12 cellular contexts compared by ENCODE assay signal in the genomic region with DNA sequence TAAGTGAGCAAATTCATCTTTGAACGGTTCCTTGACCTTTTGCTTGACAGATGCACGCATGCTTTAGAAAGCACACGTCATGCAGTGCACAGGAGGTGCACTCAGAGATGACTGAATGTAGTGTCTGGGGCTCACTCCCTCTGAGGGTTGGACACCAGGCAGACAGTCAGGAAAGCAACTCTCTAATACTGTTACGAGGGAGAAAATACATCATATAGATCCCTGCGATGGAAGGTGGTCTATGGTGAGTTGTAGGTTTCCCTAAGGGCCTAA. TPM values are rescaled to one million over a fixed set of nuclear protein-coding genes. Genes with fewer than 3 reads are reported as not detected.
DNase-seq lines count a peak whose midpoint lies in the region; ATAC-seq and TF ChIP-seq lines count a peak whose summit lies in the region.
"Had no signal": no experiment of that assay in that cellular context is flagged by ENCODE, and none has a peak within 500 bp of the region (broad histone marks: within the 10 kb centered on the region; RNA-seq: fewer than 3 reads in every experiment).

No MANE protein-coding gene starts in this region.

- WGBS in esophagus muscularis mucosa, result 90% methylated on average over 5 of the region's 5 CpGs
- WGBS in stomach, 5 donors, result 81 to 88% (median 84%) methylated on average over 5 of the region's 5 CpGs

- TF ChIP-seq EP300 in esophagus muscularis mucosa (IDR thresholded peaks at IDR 0.05) (no peak), stomach (IDR thresholded peaks at IDR 0.05) (no peak)

- H3K9me3 ChIP-seq in Peyer's patch, result no peaks in the 10 kb centered on the region
- H3K9me3 ChIP-seq in esophagus muscularis mucosa, result no peaks in the 10 kb centered on the region
- H3K9me3 ChIP-seq in stomach, result no peaks in the 10 kb centered on the region
- no peaks in the 10 kb centered on the region for H3K9me3 ChIP-seq in gastrocnemius medialis
- no peaks in the 10 kb centered on the region for H3K9me3 ChIP-seq in right atrium auricular region

- peak overlapping the region; percentile 71 to 84 (median 74) for H3K27ac ChIP-seq in Peyer's patch
- peak overlapping the region; percentile 81 to 89 (median 88) for H3K27ac ChIP-seq in esophagus muscularis mucosa (replicated peaks in 1 of 4)
- H3K27ac ChIP-seq in stomach, result peak overlapping the region in 4 of 5 donors; percentile 72 to 86 (median 80)
- H3K27ac ChIP-seq in gastrocnemius medialis, result no peak overlapping the region
- H3K27ac ChIP-seq in right atrium auricular region, result peak overlapping the region in 1 of 2 donors; percentile 81
- H3K27ac ChIP-seq: 22Rv1 had no signal

- H3K4me3 ChIP-seq in Peyer's patch (no peak overlapping the region), esophagus muscularis mucosa (no peak overlapping the region), stomach (no peak overlapping the region), gastrocnemius medialis (no peak overlapping the region), right atrium auricular region (no peak overlapping the region)

- H3K27me3 ChIP-seq in Peyer's patch (no peaks in the 10 kb centered on the region), esophagus muscularis mucosa (no peaks in the 10 kb centered on the region), stomach (no peaks in the 10 kb centered on the region), gastrocnemius medialis (no peaks in the 10 kb centered on the region), right atrium auricular region (no peaks in the 10 kb centered on the region)

- H3K4me1 ChIP-seq in Peyer's patch (peaks cover 9 to 40% (median 28%) of the 10 kb centered on the region in 4 donors), esophagus muscularis mucosa (peaks cover 17 to 40% (median 39%) of the 10 kb centered on the region in 4 donors), stomach (peaks cover 6 to 62% (median 34%) of the 10 kb centered on the region in 4 donors), gastrocnemius medialis (peaks cover 6 to 8% of the 10 kb centered on the region in 2 donors), right atrium auricular region (peaks cover 0 to 27% of the 10 kb centered on the region in 2 donors)

- TF ChIP-seq CTCF in Peyer's patch (IDR thresholded peaks at IDR 0.05) (no peak), esophagus muscularis mucosa (IDR thresholded peaks at IDR 0.05) (no peak), stomach (IDR thresholded peaks at IDR 0.05) (no peak), gastrocnemius medialis (IDR thresholded peaks at IDR 0.05 in 4 of 5, conservative IDR thresholded peaks at IDR 0.05 in 1 of 5) (no peak), right atrium auricular region (IDR thresholded peaks at IDR 0.05) (no peak)

- no peak for ATAC-seq in gastrocnemius medialis
- no peak for ATAC-seq in HG03095 (IDR thresholded peaks at IDR 0.05; ENCODE audit: unreplicated experiment)
- ATAC-seq: esophagus mucosa had no signal

- TF ChIP-seq POLR2A in Peyer's patch (IDR thresholded peaks at IDR 0.05) (no peak), esophagus muscularis mucosa (IDR thresholded peaks at IDR 0.05; ENCODE audit: low read depth) (no peak), stomach (IDR thresholded peaks at IDR 0.05) (no peak), gastrocnemius medialis (IDR thresholded peaks at IDR 0.05) (no peak)

- intact Hi-C loops in esophagus muscularis mucosa (cut with DNase I) (no loop called here), stomach (cut with DNase I; ENCODE audit: low total_unique reads) (no loop called here), gastrocnemius medialis (cut with DNase I; ENCODE audit: low total_unique reads) (no loop called here)

- in situ Hi-C loops in gastrocnemius medialis (cut with MboI; ENCODE audit: low sequenced_read_pairs in 4 of 4), result no loop called here

- no peaks in the 10 kb centered on the region for H3K36me3 ChIP-seq in Peyer's patch
- H3K36me3 ChIP-seq in esophagus muscularis mucosa, result no peaks in the 10 kb centered on the region
- H3K36me3 ChIP-seq in stomach, result no peaks in the 10 kb centered on the region
- H3K36me3 ChIP-seq in gastrocnemius medialis, result no peaks in the 10 kb centered on the region
- H3K36me3 ChIP-seq in right atrium auricular region, result no peaks in the 10 kb centered on the region

- peak; percentile 38 for DNase-seq in NCI-H2227 (lab: John Stamatoyannopoulos, UW; ENCODE audit: unreplicated experiment)
- no peak for DNase-seq in NCI-H2227 treated with DMSO at 0.1 percent for 48 hours (lab: John Stamatoyannopoulos, UW)
- no peak for DNase-seq in Peyer's patch
- no peak for DNase-seq in esophagus muscularis mucosa (ENCODE audit: extremely low spot score)
- DNase-seq in stomach, result no peak
- no peak for DNase-seq in gastrocnemius medialis
- DNase-seq in right atrium auricular region (ENCODE audit: low spot score), result no peak
- DNase-seq: anterior cingulate cortex, KBM-7 had no signal

RNA-seq across cellular contexts. Expression of a gene that starts 16.5 kb away (rescaled TPM):
- total RNA-seq in Peyer's patch, result 10 to 100 TPM in 3 of 4 donors, 1 to 10 TPM in 1; 7.2 to 76.7 (median 20.6) TPM
- 10 to 100 TPM; 36.4 to 57.7 (median 47.8) TPM for total RNA-seq in esophagus muscularis mucosa
- 100 to 1,000 TPM in 1 of 5 donors, 10 to 100 TPM in 4; 13.3 to 251 (median 26.8) TPM for total RNA-seq in stomach
- polyA plus RNA-seq in stomach, result 10 to 100 TPM; 10.7 to 28.3 (median 27.6) TPM
- 10 to 100 TPM in 2 of 4 donors, 1 to 10 TPM in 2; 9.2 to 12.5 (median 10.8) TPM for total RNA-seq in gastrocnemius medialis
- total RNA-seq in right atrium auricular region, result 10 to 100 TPM; 11.9 to 13.9 TPM

RNA-seq across cellular contexts. Expression of a gene that starts 33.1 kb away (rescaled TPM):
- total RNA-seq in Peyer's patch (10 to 100 TPM in 1 of 4 donors, 1 to 10 TPM in 3; 3.3 to 14.0 (median 8.8) TPM), esophagus muscularis mucosa (1 to 10 TPM; 4.0 to 7.4 (median 5.5) TPM), stomach (10 to 100 TPM in 1 of 5 donors, 1 to 10 TPM in 3, under 1 TPM in 1; 0.58 to 10.3 (median 2.8) TPM), gastrocnemius medialis (1 to 10 TPM in 1 of 4 donors, under 1 TPM in 3; 0.42 to 1.6 (median 0.77) TPM), right atrium auricular region (1 to 10 TPM; 2.0 to 3.0 TPM)
- polyA plus RNA-seq in stomach, result 1 to 10 TPM; 2.3 to 6.8 (median 3.7) TPM

RNA-seq across cellular contexts. Expression of a gene that starts 50.8 kb away (rescaled TPM):
- total RNA-seq in Peyer's patch, result 10 to 100 TPM; 23.8 to 46.2 (median 30.9) TPM
- 10 to 100 TPM; 22.0 to 30.7 (median 25.8) TPM for total RNA-seq in esophagus muscularis mucosa
- 10 to 100 TPM; 18.8 to 39.1 (median 28.4) TPM for total RNA-seq in stomach
- 10 to 100 TPM; 14.8 to 18.5 (median 15.7) TPM for polyA plus RNA-seq in stomach
- 10 to 100 TPM in 3 of 4 donors, 1 to 10 TPM in 1; 9.3 to 35.3 (median 12.6) TPM for total RNA-seq in gastrocnemius medialis
- total RNA-seq in right atrium auricular region, result 10 to 100 TPM; 12.8 to 13.9 TPM

Comparison
In these comparisons a context has a peak if more than half of its experiments do, and no peak if none do; other contexts are left out.
1. H3K27ac ChIP-seq: peak in Peyer's patch (4 of 4), esophagus muscularis mucosa (4 of 4) and stomach (4 of 5); none in gastrocnemius medialis (0 of 4).